ENCODE assay signal across 15 cellular contexts in genomic region chr11:108246885-108247284, GRCh38.
"Had no signal": no experiment of that assay in that cellular context is flagged by ENCODE, and none has a peak within 500 bp of the region (broad histone marks: within the 10 kb centered on the region; RNA-seq: fewer than 3 reads in every experiment).

No MANE protein-coding gene starts in this region.

- H3K27ac ChIP-seq: ascending aorta, parathyroid adenoma, sigmoid colon, testis had no signal

- H3K27me3 Mint-ChIP-seq: activated CD4-positive, alpha-beta memory T cell treated with anti-CD3 and anti-CD28 coated beads for 36 hours; memory B cell; naive B cell; type B pancreatic cell had no signal

- H3K9me3 Mint-ChIP-seq: activated CD4-positive, alpha-beta memory T cell treated with anti-CD3 and anti-CD28 coated beads for 36 hours; activated T-cell treated with anti-CD3 and anti-CD28 coated beads, Interleukin-2, amount 50 U/mL, for 4 hours; memory B cell; naive B cell; stimulated activated effector memory CD8-positive, alpha-beta T cell treated with anti-CD3 and anti-CD28 coated beads, Interleukin-12 subunit alpha, Interleukin-12 subunit beta, amount 100 ng/mL, for 72 hours; type B pancreatic cell had no signal

- H3K4me1 Mint-ChIP-seq: memory B cell had no signal

- H3K9me3 ChIP-seq: ascending aorta, mucosa of descending colon, sigmoid colon, testis had no signal

- H3K4me1 ChIP-seq: ascending aorta, parathyroid adenoma, sigmoid colon, testis had no signal

- H3K4me3 ChIP-seq: ascending aorta, mucosa of descending colon, sigmoid colon, testis had no signal

- H3K4me3 Mint-ChIP-seq: activated CD4-positive, alpha-beta memory T cell treated with anti-CD3 and anti-CD28 coated beads for 36 hours; activated T-cell treated with anti-CD3 and anti-CD28 coated beads, Interleukin-2, amount 50 U/mL, for 4 hours; memory B cell; naive B cell; stimulated activated effector memory CD8-positive, alpha-beta T cell treated with anti-CD3 and anti-CD28 coated beads, Interleukin-12 subunit alpha, Interleukin-12 subunit beta, amount 100 ng/mL, for 72 hours; type B pancreatic cell had no signal

- DNase-seq: activated CD4-positive, alpha-beta memory T cell treated with anti-CD3 and anti-CD28 coated beads for 36 hours; activated gamma-delta T cell treated with Interleukin-2 at 50 U/mL for 16 hours; activated T-cell treated with anti-CD3 and anti-CD28 coated beads, Interleukin-2, amount 50 U/mL, for 4 hours; cortex of kidney; effector CD4-positive, alpha-beta T cell; mucosa of descending colon; naive B cell; sigmoid colon; stimulated activated CD4-positive, alpha-beta T cell treated with anti-CD3 and anti-CD28 coated beads, Interleukin-4, amount 100 ng/mL, for 24 hours; testis had no signal

- ATAC-seq: activated T-cell treated with anti-CD3 and anti-CD28 coated beads, Interleukin-2, amount 50 U/mL, for 4 hours; mucosa of descending colon; stimulated activated effector memory CD8-positive, alpha-beta T cell treated with anti-CD3 and anti-CD28 coated beads, Interleukin-12 subunit alpha, Interleukin-12 subunit beta, amount 100 ng/mL, for 72 hours had no signal

- H3K27me3 ChIP-seq: ascending aorta, sigmoid colon, testis had no signal

- H3K27ac Mint-ChIP-seq: activated CD4-positive, alpha-beta memory T cell treated with anti-CD3 and anti-CD28 coated beads for 36 hours; memory B cell; type B pancreatic cell had no signal
